Comparison of ENCODE assay signal across 2 cellular contexts in the genomic region with DNA sequence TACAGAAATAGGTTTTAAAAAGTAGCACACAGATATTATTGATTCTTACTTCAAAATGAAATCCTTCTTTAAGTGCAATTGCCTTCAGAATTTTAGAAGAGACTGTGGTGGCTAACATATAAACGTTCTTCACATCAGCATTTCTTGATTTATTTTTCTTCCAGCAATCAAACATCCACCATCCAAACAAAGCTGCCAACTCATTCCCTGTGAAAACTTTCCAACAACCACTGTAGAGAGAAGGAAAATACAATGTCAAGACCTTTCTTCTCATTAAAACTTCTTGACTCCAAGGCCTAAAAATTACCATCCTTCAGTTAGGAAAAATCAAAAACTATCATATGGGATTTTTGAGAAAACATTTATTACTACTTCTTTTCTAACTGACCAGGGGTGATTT.
TF ChIP-seq lines count a peak whose summit lies in the region.

No MANE protein-coding gene starts in this region.

TF ChIP-seq in IMR-90, 13 proteins besides CTCF, POLR2A, EP300 and RAD21:
- TF ChIP-seq NFE2L2 (IDR thresholded peaks at IDR 0.05; ENCODE audit: low read depth, low read length), result peak; percentile 50; the same call in 1 of the 2 replicates
- no peak for TF ChIP-seq BHLHE40 (IDR thresholded peaks at IDR 0.05; ENCODE audit: low read depth, low read length)
- TF ChIP-seq, protein P1, sequence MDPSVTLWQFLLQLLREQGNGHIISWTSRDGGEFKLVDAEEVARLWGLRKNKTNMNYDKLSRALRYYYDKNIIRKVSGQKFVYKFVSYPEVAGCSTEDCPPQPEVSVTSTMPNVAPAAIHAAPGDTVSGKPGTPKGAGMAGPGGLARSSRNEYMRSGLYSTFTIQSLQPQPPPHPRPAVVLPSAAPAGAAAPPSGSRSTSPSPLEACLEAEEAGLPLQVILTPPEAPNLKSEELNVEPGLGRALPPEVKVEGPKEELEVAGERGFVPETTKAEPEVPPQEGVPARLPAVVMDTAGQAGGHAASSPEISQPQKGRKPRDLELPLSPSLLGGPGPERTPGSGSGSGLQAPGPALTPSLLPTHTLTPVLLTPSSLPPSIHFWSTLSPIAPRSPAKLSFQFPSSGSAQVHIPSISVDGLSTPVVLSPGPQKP (IDR thresholded peaks at IDR 0.05; ENCODE audit: borderline replicate concordance, low read depth, low read length), result no peak
- TF ChIP-seq RFX5 (IDR thresholded peaks at IDR 0.05; ENCODE audit: low read depth, low read length), result no peak
- TF ChIP-seq MXI1 (IDR thresholded peaks at IDR 0.05; ENCODE audit: borderline replicate concordance, low read depth, low read length), result no peak

TF ChIP-seq in SK-N-SH, 30 proteins besides CTCF, POLR2A, EP300 and RAD21:
- TF ChIP-seq NFIC (IDR thresholded peaks at IDR 0.05; ENCODE audit: borderline replicate concordance), result no peak
